ENCODE assay signal across 23 cellular contexts in the genomic region with DNA sequence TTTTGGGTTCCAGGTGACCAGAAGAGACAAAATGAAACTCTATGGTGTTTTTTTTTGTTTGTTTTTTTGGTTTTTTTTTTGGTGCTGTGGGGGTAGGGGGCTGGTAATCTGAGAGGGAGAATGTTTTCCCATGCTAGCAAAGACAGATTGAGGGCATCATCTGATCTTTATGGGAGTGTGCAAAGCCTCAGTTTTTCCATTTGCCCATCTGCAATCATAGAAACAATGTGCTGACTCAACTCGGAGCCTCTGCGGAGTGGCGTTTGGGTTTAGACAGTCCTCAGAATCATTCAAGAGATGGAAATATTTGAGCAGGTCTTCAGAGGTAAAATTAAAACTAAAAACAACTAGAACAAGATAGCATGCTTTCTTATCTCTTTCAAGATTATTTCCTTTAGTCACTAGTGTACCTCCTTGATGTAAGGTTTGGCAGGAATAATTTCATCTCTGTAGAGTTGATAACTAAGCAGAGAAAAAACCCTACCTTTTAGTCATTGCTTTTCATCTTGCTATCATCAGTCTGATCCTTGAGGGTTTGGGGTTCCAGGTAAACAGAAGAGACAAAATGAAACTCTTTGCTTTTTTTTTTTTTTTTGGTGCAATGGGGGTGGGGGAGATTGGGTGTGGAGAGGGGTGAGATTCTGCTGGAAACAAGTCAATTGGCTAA. TPM values are rescaled to one million over a fixed set of nuclear protein-coding genes. Genes with fewer than 3 reads are reported as not detected.
A peak's percentile ranks its signal among the peaks of the same experiment; 100 is the strongest.
DNase-seq lines count a peak whose midpoint lies in the region; ATAC-seq, FAIRE-seq and TF ChIP-seq lines count a peak whose summit lies in the region.
"Had no signal": no experiment of that assay in that cellular context is flagged by ENCODE, and none has a peak within 500 bp of the region (broad histone marks: within the 10 kb centered on the region; RNA-seq: fewer than 3 reads in every experiment).

No MANE protein-coding gene starts in this region.

- no peak overlapping the region for H2BK5ac ChIP-seq in H9 (ENCODE audit: insufficient read length, low read length)

- no peak overlapping the region for H3K4ac ChIP-seq in H9 (ENCODE audit: low read depth, low read length)

- DNase-seq in activated CD4-positive, CD25-positive, alpha-beta regulatory T cell (lab: John Stamatoyannopoulos, UW): no peak
- no peak for DNase-seq in H9
- DNase-seq in activated CD4-positive, alpha-beta memory T cell treated with anti-CD3 and anti-CD28 coated beads, Interleukin-2, amount 10 ng/mL, durations not matched to agents 7 days and 5 days: peak; percentile 22
- DNase-seq in K562 (ENCODE audit: extremely low read depth in 1 of 4, low spot score in 3 of 4): no peak
- DNase-seq in sciatic nerve (ENCODE audit: low spot score): no peak
- no peak for DNase-seq in SJCRH30
- no peak for DNase-seq in MG63
- DNase-seq: 8988T; activated CD8-positive, alpha-beta memory T cell treated with anti-CD3 and anti-CD28 coated beads, Interleukin-2, amount 50 U/mL, for 4 hours; caudate nucleus; dermis blood vessel endothelial cell; GOT3; head of caudate nucleus; KBM-7; mesendoderm; naive thymus-derived CD8-positive, alpha-beta T cell; NCI-H187 treated with DMSO at 0.1 percent for 48 hours; pancreas; PC-3; SHP77 had no signal

- no peaks in the 10 kb centered on the region for H3K79me1 ChIP-seq in H9 (ENCODE audit: insufficient read depth, low read depth, low read length, poor library complexity, severe bottlenecking)

- H2BK12ac ChIP-seq in H9 (ENCODE audit: insufficient read length, low read depth, low read length): no peak overlapping the region

- no peaks in the 10 kb centered on the region for H3K27me3 Mint-ChIP-seq in H9 (ENCODE audit: low read depth)
- H3K27me3 Mint-ChIP-seq in activated CD4-positive, alpha-beta memory T cell treated with anti-CD3 and anti-CD28 coated beads, Interleukin-2, amount 10 ng/mL, durations not matched to agents 7 days and 5 days: no peaks in the 10 kb centered on the region
- H3K27me3 Mint-ChIP-seq: naive thymus-derived CD8-positive, alpha-beta T cell had no signal

- no TSS peak for BruUV-seq in K562 (replicated peaks; lab: Mats Ljungman, UMichigan)

- no peaks in the 10 kb centered on the region for H3K9me3 Mint-ChIP-seq in H9
- H3K9me3 Mint-ChIP-seq in activated CD4-positive, alpha-beta memory T cell treated with anti-CD3 and anti-CD28 coated beads, Interleukin-2, amount 10 ng/mL, durations not matched to agents 7 days and 5 days: no peaks in the 10 kb centered on the region
- H3K9me3 Mint-ChIP-seq: naive thymus-derived CD8-positive, alpha-beta T cell had no signal

- no peak overlapping the region for H3K14ac ChIP-seq in H9 (ENCODE audit: insufficient read depth, low read length)

- no peak overlapping the region for H2BK15ac ChIP-seq in H9 (ENCODE audit: low read depth, low read length)

- no peak overlapping the region for H4K91ac ChIP-seq in H9 (ENCODE audit: insufficient read length, low read depth, low read length)

- in situ Hi-C loops in K562 (cut with MboI): no loop called here

- H3K18ac ChIP-seq in H9 (ENCODE audit: insufficient read length, low read depth, low read length): no peak overlapping the region

- peak; percentile 41 to 78 for ATAC-seq in activated CD4-positive, CD25-positive, alpha-beta regulatory T cell treated with anti-CD3 and anti-CD28 coated beads, Interleukin-2, amount 50 U/mL, for 24 hours
- ATAC-seq in K562 (no peak), sciatic nerve (no peak)
- ATAC-seq: naive thymus-derived CD8-positive, alpha-beta T cell; pancreas; PC-3 had no signal

- CTCF ChIA-PET in activated CD4-positive, alpha-beta memory T cell treated with anti-CD3 and anti-CD28 coated beads, Interleukin-2, amount 10 ng/mL, durations not matched to agents 7 days and 5 days (lab: Charles Lee): interaction anchor here (0.7 to 1.0 kb wide), 2 partner anchors 295 to 434 kb away, joined by 3 read pairs; a partner anchor contains a TSS
- CTCF ChIA-PET in K562 (lab: Yijun Ruan, JAX; ENCODE audit: low intra/inter-chr PET ratio): no interaction called here

- H3K36me3 ChIP-seq in K562 (ENCODE audit: control insufficient read depth, insufficient read depth, low read length) (no peaks in the 10 kb centered on the region), SJCRH30 (no peaks in the 10 kb centered on the region), MG63 (no peaks in the 10 kb centered on the region)
- H3K36me3 ChIP-seq: pancreas had no signal

- H3K23me2 ChIP-seq in H9 (ENCODE audit: insufficient read length, low read depth, low read length, poor library complexity, severe bottlenecking): no peaks in the 10 kb centered on the region

- no peak overlapping the region for H3K56ac ChIP-seq in H9 (ENCODE audit: insufficient read length, low read depth, low read length)

- no peak for TF ChIP-seq POLR2A in K562 (conservative IDR thresholded peaks at IDR 0.05)

- H3K27ac Mint-ChIP-seq in H9: peak overlapping the region in 2 of 3 experiments; percentile 35 to 70; a peak in 2 of 7 replicates
- H3K27ac Mint-ChIP-seq in activated CD4-positive, alpha-beta memory T cell treated with anti-CD3 and anti-CD28 coated beads, Interleukin-2, amount 10 ng/mL, durations not matched to agents 7 days and 5 days: peak overlapping the region; percentile 58
- H3K27ac Mint-ChIP-seq: naive thymus-derived CD8-positive, alpha-beta T cell had no signal

- H3K27me3 ChIP-seq in H9 (ENCODE audit: insufficient read depth, low read length) (no peaks in the 10 kb centered on the region), K562 (ENCODE audit: control insufficient read depth in 2 of 2, insufficient read depth in 2 of 2, low read length in 2 of 2) (no peaks in the 10 kb centered on the region), SJCRH30 (no peaks in the 10 kb centered on the region), MG63 (no peaks in the 10 kb centered on the region)
- H3K27me3 ChIP-seq: pancreas had no signal

- H3K4me1 ChIP-seq in H9 (ENCODE audit: insufficient read depth, low read length): no peaks in the 10 kb centered on the region
- H3K4me1 ChIP-seq in K562 (replicated peaks in 1 of 2; ENCODE audit: control insufficient read depth in 2 of 2, insufficient read depth in 2 of 2, low read length in 2 of 2): peaks cover 0 to 5% of the 10 kb centered on the region in 2 experiments; a peak in 3 of 5 replicates
- no peaks in the 10 kb centered on the region for H3K4me1 ChIP-seq in SJCRH30
- H3K4me1 ChIP-seq: pancreas had no signal

- H3K23ac ChIP-seq in H9 (ENCODE audit: insufficient read length, low read depth, low read length): no peak overlapping the region

- H2BK20ac ChIP-seq in H9 (ENCODE audit: low read depth, low read length, poor library complexity, severe bottlenecking): no peak overlapping the region

- H3K4me2 ChIP-seq in H9 (ENCODE audit: insufficient read depth, insufficient read length, low read length) (no peak overlapping the region), K562 (ENCODE audit: insufficient read depth, low read length) (no peak overlapping the region)

- no peak for TF ChIP-seq RAD21 in K562 (CRISPR knock-in tag; conservative IDR thresholded peaks at IDR 0.05 in 1 of 2, IDR thresholded peaks at IDR 0.05 in 1 of 2)

- FAIRE-seq in K562 (lab: Jason Lieb, UNC): no peak
- FAIRE-seq: endothelial cell of umbilical vein, pancreas had no signal

- POLR2A ChIA-PET in activated CD4-positive, alpha-beta memory T cell treated with anti-CD3 and anti-CD28 coated beads, Interleukin-2, amount 10 ng/mL, durations not matched to agents 7 days and 5 days (lab: Charles Lee): no interaction called here
- POLR2A ChIA-PET in K562 (lab: Yijun Ruan, JAX): no interaction called here

- no peak overlapping the region for H4K5ac ChIP-seq in H9 (ENCODE audit: insufficient read length, low read depth, low read length)

- no peaks in the 10 kb centered on the region for H3K9me1 ChIP-seq in K562 (ENCODE audit: control insufficient read depth, insufficient read depth, low read length)

- no peak for TF ChIP-seq CTCF in H9 (conservative IDR thresholded peaks at IDR 0.05)
- no peak for TF ChIP-seq CTCF in K562 (IDR thresholded peaks at IDR 0.05 in 2 of 3, conservative IDR thresholded peaks at IDR 0.05 in 1 of 3; ENCODE audit: insufficient read depth in 2 of 3, low read depth in 1 of 3, low read length in 3 of 3)

- H3K79me2 ChIP-seq in H9 (ENCODE audit: insufficient read depth, low read length) (no peaks in the 10 kb centered on the region; the same call in 1 of the 2 replicates), K562 (ENCODE audit: control insufficient read depth, insufficient read depth, low read length) (no peaks in the 10 kb centered on the region)

- H3K9ac ChIP-seq in H9 (ENCODE audit: extremely low read depth, insufficient read length, low read length) (no peak overlapping the region), K562 (ENCODE audit: insufficient read depth in 1 of 2, low read depth in 2 of 2, low read length in 2 of 2) (no peak overlapping the region)

- no peak overlapping the region for H3T11ph ChIP-seq in H9 (ENCODE audit: low read length)

- no peak overlapping the region for H2AFZ ChIP-seq in H9 (ENCODE audit: low read length)
- H2AFZ ChIP-seq in K562 (ENCODE audit: low read depth, low read length): no peak overlapping the region

- H3K9me3 ChIP-seq in H9 (ENCODE audit: control insufficient read depth, low read depth, low read length): no peaks in the 10 kb centered on the region
- no peaks in the 10 kb centered on the region for H3K9me3 ChIP-seq in K562 (replicated peaks; ENCODE audit: control insufficient read depth, insufficient read depth, low read depth, low read length)
- H3K9me3 ChIP-seq in SJCRH30 (replicated peaks): no peaks in the 10 kb centered on the region
- H3K9me3 ChIP-seq in MG63: no peaks in the 10 kb centered on the region
- H3K9me3 ChIP-seq: pancreas had no signal

- no peak overlapping the region for H4K8ac ChIP-seq in H9 (replicated peaks; ENCODE audit: insufficient read length, low read depth, low read length)

- H3K4me3 ChIP-seq in K562 (no peak overlapping the region), SJCRH30 (no peak overlapping the region), MG63 (no peak overlapping the region)
- H3K4me3 ChIP-seq: pancreas had no signal

- peaks cover 0 to 5% of the 10 kb centered on the region in 2 experiments; a peak in 1 of 4 replicates for H3K4me1 Mint-ChIP-seq in H9
- H3K4me1 Mint-ChIP-seq in activated CD4-positive, alpha-beta memory T cell treated with anti-CD3 and anti-CD28 coated beads, Interleukin-2, amount 10 ng/mL, durations not matched to agents 7 days and 5 days: peaks cover 16% of the 10 kb centered on the region

- no peak overlapping the region for H2BK120ac ChIP-seq in H9 (ENCODE audit: low read depth, low read length, poor library complexity, severe bottlenecking)

- TF ChIP-seq EP300 in K562 (IDR thresholded peaks at IDR 0.05; ENCODE audit: low read length): no peak

- H4K20me1 ChIP-seq in H9 (ENCODE audit: control insufficient read depth, insufficient read depth, insufficient read length): no peaks in the 10 kb centered on the region
- H4K20me1 ChIP-seq in K562 (replicated peaks; ENCODE audit: control insufficient read depth, insufficient read depth, low read length): no peaks in the 10 kb centered on the region

- H3K27ac ChIP-seq in H9 (ENCODE audit: insufficient read length, low read depth, low read length) (no peak overlapping the region), K562 (ENCODE audit: extremely low read depth, low read depth, low read length) (no peak overlapping the region), SJCRH30 (no peak overlapping the region)
- H3K27ac ChIP-seq: pancreas, VCaP had no signal

- no CpG with 5 or more reads among the region's 3 CpGs for WGBS in H9 (ENCODE audit: extremely low coverage, insufficient read length, low lambda C conversion rate)
- 49% methylated on average over 3 of the region's 3 CpGs for WGBS in K562 (ENCODE audit: insufficient coverage, low coverage, missing lambda C conversion rate)

- H3K36me3 Mint-ChIP-seq in H9 (ENCODE audit: insufficient read depth in 1 of 3, low read depth in 3 of 3): peaks cover 0 to 8% (median 0%) of the 10 kb centered on the region in 3 experiments; a peak in 2 of 7 replicates
- no peaks in the 10 kb centered on the region for H3K36me3 Mint-ChIP-seq in activated CD4-positive, alpha-beta memory T cell treated with anti-CD3 and anti-CD28 coated beads, Interleukin-2, amount 10 ng/mL, durations not matched to agents 7 days and 5 days (ENCODE audit: low read depth)

- H2AK5ac ChIP-seq in H9 (ENCODE audit: insufficient read length, low read length): no peak overlapping the region

- no peak overlapping the region for H3K4me3 Mint-ChIP-seq in H9
- peak overlapping the region; percentile 4 for H3K4me3 Mint-ChIP-seq in activated CD4-positive, alpha-beta memory T cell treated with anti-CD3 and anti-CD28 coated beads, Interleukin-2, amount 10 ng/mL, durations not matched to agents 7 days and 5 days

- intact Hi-C loops in K562 (cut with micrococcal nuclease): no loop called here
- intact Hi-C loops in sciatic nerve (cut with DNase I): no loop called here

RNA-seq across cellular contexts. Expression of a gene that starts 18.0 kb away (rescaled TPM):
- 17.0 and 17.5 TPM in 2 replicates for total RNA-seq in H9 (2021)
- 1 to 10 TPM; 7.9 to 8.4 TPM for total RNA-seq in activated CD4-positive, alpha-beta memory T cell treated with anti-CD3 and anti-CD28 coated beads, Interleukin-2, amount 10 ng/mL, durations not matched to agents 7 days and 5 days
- 12.8 and 21.8 TPM in 2 replicates for total RNA-seq in K562 (2011; cell fraction: chromatin; rRNA removed; ENCODE audit: low replicate concordance)
- 8.7 and 9.2 TPM in 2 replicates for total RNA-seq in K562 (2011; cell fraction: nucleolus; rRNA removed)
- 8.9 and 12.8 TPM in 2 replicates for total RNA-seq in K562 (2011; cell fraction: nucleoplasm; rRNA removed)
- 4.0 and 5.9 TPM in 2 replicates for total RNA-seq in K562 (2014; rRNA removed)
- total RNA-seq in K562 (2014; rRNA removed; fragmentation: Illumina TruSeq; extraction: Trizol): 1.2 and 1.4 TPM in 2 replicates
- total RNA-seq in K562 (2015; rRNA removed; fragmentation: Illumina TruSeq; extraction: Trizol): 1.2 and 1.5 TPM in 2 replicates
- total RNA-seq in K562 (2021): 5.0 and 5.7 TPM in 2 replicates
- 1.3 and 1.7 TPM in 2 replicates for polyA plus RNA-seq in K562 (2011; rRNA removed)
- 1.2 and 2.0 TPM in 2 replicates for polyA plus RNA-seq in K562 (2011; cell fraction: cytosol; rRNA removed)
- polyA plus RNA-seq in K562 (2011; cell fraction: nucleus; rRNA removed): 2.6 and 5.1 TPM in 2 replicates
- polyA plus RNA-seq in K562 (2012): 4.0 and 4.6 TPM in 2 replicates
- 2.1 and 2.7 TPM in 2 replicates for polyA plus RNA-seq in K562 (2014; fragmentation: Illumina TruSeq; extraction: Trizol)
- polyA plus RNA-seq in K562 (2014; fragmentation: Nextera tagmentation; extraction: Ambion mirVana): under 1 TPM; 0.21 to 0.23 TPM
- polyA plus RNA-seq in K562 (2014; rRNA removed): 0.93 and 2.2 TPM in 2 replicates
- polyA minus RNA-seq in K562 (2011; rRNA and poly(A)+ RNA removed): 2.2 and 2.8 TPM in 2 replicates
- 1.9 and 2.9 TPM in 2 replicates for polyA minus RNA-seq in K562 (2011; cell fraction: cytosol; rRNA and poly(A)+ RNA removed)
- polyA minus RNA-seq in K562 (2011; cell fraction: nucleus; rRNA and poly(A)+ RNA removed): 2.6 and 4.9 TPM in 2 replicates
- 11.1 TPM for total RNA-seq in sciatic nerve
- total RNA-seq in SJCRH30 (2014; rRNA removed; shearing (Covaris generic)): 4.5 and 4.9 TPM in 2 replicates
- 2.0 and 4.9 TPM in 2 replicates for total RNA-seq in MG63 (2014; rRNA removed; shearing (Covaris generic); ENCODE audit: low replicate concordance)

Comparison
In these comparisons a context has a peak if more than half of its experiments do, and no peak if none do; other contexts are left out.
1. ATAC-seq: peak in activated CD4-positive, CD25-positive, alpha-beta regulatory T cell treated with anti-CD3 and anti-CD28 coated beads, Interleukin-2, amount 50 U/mL, for 24 hours (2 of 2); none in K562 (single experiment) and sciatic nerve (single experiment).